In genomic region chr20:61220131-61220530, GRCh38 we compare ENCODE assay signal across 16 cellular contexts. TPM values are rescaled to one million over a fixed set of nuclear protein-coding genes. Genes with fewer than 3 reads are reported as not detected.
DNase-seq lines count a peak whose midpoint lies in the region; ATAC-seq, FAIRE-seq and TF ChIP-seq lines count a peak whose summit lies in the region.
"Had no signal": no experiment of that assay in that cellular context is flagged by ENCODE, and none has a peak within 500 bp of the region (broad histone marks: within the 10 kb centered on the region; RNA-seq: fewer than 3 reads in every experiment).

No MANE protein-coding gene starts in this region.

- no peak for ATAC-seq in GM21619 (IDR thresholded peaks at IDR 0.05; ENCODE audit: unreplicated experiment)
- ATAC-seq in HG02885 (IDR thresholded peaks at IDR 0.05; ENCODE audit: poor library complexity, unreplicated experiment), result no peak
- ATAC-seq: A549 had no signal

- FAIRE-seq in HTR-8/SVneo (lab: Jason Lieb, UNC) (peak; percentile 86), bronchial epithelial cell (lab: Jason Lieb, UNC) (no peak)
- FAIRE-seq: A549, D721Med had no signal

- H3K4me3 ChIP-seq in bronchial epithelial cell (ENCODE audit: low read depth, low read length), result no peak overlapping the region
- H3K4me3 ChIP-seq: A549 had no signal

- no peaks in the 10 kb centered on the region for H3K36me3 ChIP-seq in bronchial epithelial cell (ENCODE audit: control insufficient read depth, insufficient read depth, low read length)
- H3K36me3 ChIP-seq: BE2C had no signal

- TF ChIP-seq CTCF in bronchial epithelial cell (IDR thresholded peaks at IDR 0.05; ENCODE audit: insufficient read depth, low read length, severe bottlenecking), result no peak

- DNase-seq in HTR-8/SVneo (ENCODE audit: insufficient read length, low spot score) (no peak), M059J (ENCODE audit: low read depth) (peak; percentile 27), bronchial epithelial cell (ENCODE audit: low read depth) (peak; percentile 4), kidney tubule cell (ENCODE audit: low spot score) (peak; percentile 45), COLO829 (ENCODE audit: low spot score) (no peak), DMS153 (lab: John Stamatoyannopoulos, UW) (no peak)
- DNase-seq: BE2C; CD4-positive, alpha-beta memory T cell; COR-L47; GF-D8; HCEC 1CT; HFFc6 had no signal

- H3K27me3 ChIP-seq in bronchial epithelial cell (ENCODE audit: control insufficient read depth, insufficient read depth, low read length), result no peaks in the 10 kb centered on the region
- H3K27me3 ChIP-seq: BE2C had no signal

RNA-seq across cellular contexts. Expression of gene CDH4, which starts 31.9 kb away (rescaled TPM):
- 3.5 and 7.8 TPM in 2 replicates for total RNA-seq in M059J (2014; rRNA removed; shearing (Covaris generic))
- total RNA-seq in bronchial epithelial cell, result 5.4 and 12.1 TPM in 2 replicates

Comparison
In these comparisons a context has a peak if more than half of its experiments do, and no peak if none do; other contexts are left out.
1. DNase-seq: peak in M059J (single experiment), bronchial epithelial cell (single experiment) and kidney tubule cell (single experiment); none in HTR-8/SVneo (single experiment), COLO829 (single experiment) and DMS153 (single experiment).